8 cellular contexts compared by ENCODE assay signal in the genomic region with DNA sequence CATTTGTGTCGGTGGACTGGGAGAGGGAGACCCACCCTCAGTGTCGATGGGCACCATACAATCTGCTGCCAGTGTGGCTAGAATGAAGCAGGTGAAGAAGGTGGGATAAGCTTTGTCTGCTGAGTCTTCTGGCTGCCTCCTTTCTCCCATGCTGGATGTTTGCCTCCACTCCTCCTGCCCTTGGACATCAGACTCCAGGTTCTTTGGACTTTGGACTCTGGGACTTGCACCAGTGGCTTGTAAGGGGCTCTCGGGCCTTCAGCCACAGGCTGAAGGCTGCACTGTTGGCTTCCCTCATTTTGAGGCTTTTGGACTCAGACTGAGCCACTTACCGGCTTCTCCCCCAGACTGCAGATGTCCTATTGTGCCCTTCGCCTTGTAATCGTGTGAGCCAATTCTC.
"Had no signal": no experiment of that assay in that cellular context is flagged by ENCODE, and none has a peak within 500 bp of the region (broad histone marks: within the 10 kb centered on the region; RNA-seq: fewer than 3 reads in every experiment).

No MANE protein-coding gene starts in this region.

- H3K4me3 ChIP-seq: GM12878 had no signal

- FAIRE-seq: G401.6, GM12878, GM12891, GM12892, GM18507, GM19239 had no signal

- DNase-seq: GDM1, GF-D8 had no signal

- ATAC-seq: GM12878 had no signal
